ENCODE assay signal across 22 cellular contexts in genomic region chr21:42252267-42252666, GRCh38. TPM values are rescaled to one million over a fixed set of nuclear protein-coding genes. Genes with fewer than 3 reads are reported as not detected.
A peak's percentile ranks its signal among the peaks of the same experiment; 100 is the strongest.
DNase-seq lines count a peak whose midpoint lies in the region; ATAC-seq and TF ChIP-seq lines count a peak whose summit lies in the region.
"Had no signal": no experiment of that assay in that cellular context is flagged by ENCODE, and none has a peak within 500 bp of the region (broad histone marks: within the 10 kb centered on the region; RNA-seq: fewer than 3 reads in every experiment).

No MANE protein-coding gene starts in this region.

- intact Hi-C loops in dorsolateral prefrontal cortex (cut with DNase I): loop anchor here in 1 of 2 donors (5.0 kb wide), 1 partner anchor 80 kb away; no protein-coding TSS in a partner anchor

- H3K4me3 ChIP-seq in dorsolateral prefrontal cortex: no peak overlapping the region
- H3K4me3 ChIP-seq: K562, MG63, SK-N-MC had no signal

- H3K4me1 Mint-ChIP-seq in activated naive CD4-positive, alpha-beta T cell treated with anti-CD3 and anti-CD28 coated beads, Interleukin-2, amount 50 U/mL, for 24 hours: peaks cover 54% of the 10 kb centered on the region
- peaks cover 45% of the 10 kb centered on the region for H3K4me1 Mint-ChIP-seq in T-helper 17 cell

- H3K4me3 Mint-ChIP-seq in activated naive CD4-positive, alpha-beta T cell treated with anti-CD3 and anti-CD28 coated beads, Interleukin-2, amount 50 U/mL, for 24 hours: no peak overlapping the region
- H3K4me3 Mint-ChIP-seq in T-helper 17 cell: no peak overlapping the region

- peak overlapping the region; percentile 20 for H3K27ac Mint-ChIP-seq in activated naive CD4-positive, alpha-beta T cell treated with anti-CD3 and anti-CD28 coated beads, Interleukin-2, amount 50 U/mL, for 24 hours
- H3K27ac Mint-ChIP-seq in T-helper 17 cell: peak overlapping the region; percentile 84

- peak overlapping the region in 55 of 59 donors; percentile 3 to 95 (median 83) for H3K27ac ChIP-seq in dorsolateral prefrontal cortex
- H3K27ac ChIP-seq: SK-N-MC had no signal

- no peaks in the 10 kb centered on the region for H3K9me3 ChIP-seq in T-helper 17 cell (ENCODE audit: control insufficient read depth, low read length, poor library complexity, severe bottlenecking)
- H3K9me3 ChIP-seq: BE2C, Caco-2, MG63 had no signal

- no peaks in the 10 kb centered on the region for H3K27me3 ChIP-seq in dorsolateral prefrontal cortex
- H3K27me3 ChIP-seq: BE2C, MG63 had no signal

- H3K27me3 Mint-ChIP-seq in activated naive CD4-positive, alpha-beta T cell treated with anti-CD3 and anti-CD28 coated beads, Interleukin-2, amount 50 U/mL, for 24 hours: no peaks in the 10 kb centered on the region
- no peaks in the 10 kb centered on the region for H3K27me3 Mint-ChIP-seq in T-helper 17 cell

- ATAC-seq in T-helper 17 cell: no peak
- no peak for ATAC-seq in HG03354 (IDR thresholded peaks at IDR 0.05; ENCODE audit: poor library complexity, severe bottlenecking, unreplicated experiment)
- no peak for ATAC-seq in activated CD4-positive, CD25-positive, alpha-beta regulatory T cell treated with anti-CD3 and anti-CD28 coated beads, Interleukin-2, amount 50 U/mL, for 24 hours
- no peak for ATAC-seq in HG02763 (IDR thresholded peaks at IDR 0.05; ENCODE audit: unreplicated experiment)
- ATAC-seq: K562 had no signal

- no peak for TF ChIP-seq CTCF in dorsolateral prefrontal cortex (IDR thresholded peaks at IDR 0.05 in 54 of 56, conservative IDR thresholded peaks at IDR 0.05 in 2 of 56; ENCODE audit: low read depth in 1 of 56, partially characterized antibody in 56 of 56)

- no peaks in the 10 kb centered on the region for H3K9me3 Mint-ChIP-seq in activated naive CD4-positive, alpha-beta T cell treated with anti-CD3 and anti-CD28 coated beads, Interleukin-2, amount 50 U/mL, for 24 hours

- DNase-seq in activated naive CD4-positive, alpha-beta T cell treated with anti-CD3 and anti-CD28 coated beads, Interleukin-2, amount 50 U/mL, for 16 hours: no peak
- no peak for DNase-seq in T-helper 17 cell
- no peak for DNase-seq in dorsolateral prefrontal cortex
- DNase-seq: BE2C, Caco-2, DMS 273 treated with DMSO at 0.1 percent for 48 hours, DMS79 treated with DMSO at 0.1 percent for 48 hours, H7, MG63, NCI-H146, NCI-H2029, NCI-H2171, NCI-H345, NCI-H524, SW 1271 had no signal

- H3K36me3 Mint-ChIP-seq in activated naive CD4-positive, alpha-beta T cell treated with anti-CD3 and anti-CD28 coated beads, Interleukin-2, amount 50 U/mL, for 24 hours: peaks cover 10% of the 10 kb centered on the region
- H3K36me3 Mint-ChIP-seq in T-helper 17 cell (ENCODE audit: low read depth): peaks cover 6% of the 10 kb centered on the region

RNA-seq across cellular contexts. Expression of gene ABCG1, which starts 33.3 kb away (rescaled TPM):
- 10 to 100 TPM; 43.4 to 75.0 TPM for total RNA-seq in T-helper 17 cell
- total RNA-seq in dorsolateral prefrontal cortex: 10 to 100 TPM; 23.5 to 64.8 (median 43.0) TPM
- total RNA-seq: Caco-2, LHCN-M2 had no signal
